In genomic region chr19:34359140-34359953, GRCh38 we compare ENCODE assay signal across 8 cellular contexts. TPM values are rescaled to one million over a fixed set of nuclear protein-coding genes. Genes with fewer than 3 reads are reported as not detected.
A peak's percentile ranks its signal among the peaks of the same experiment; 100 is the strongest.
DNase-seq lines count a peak whose midpoint lies in the region; ATAC-seq and TF ChIP-seq lines count a peak whose summit lies in the region.

No MANE protein-coding gene starts in this region.

- no peaks in the 10 kb centered on the region for H3K27me3 ChIP-seq in kidney epithelial cell (ENCODE audit: control insufficient read depth, insufficient read depth, low read length)

- peaks cover 1% of the 10 kb centered on the region for H3K36me3 ChIP-seq in kidney epithelial cell (ENCODE audit: control insufficient read depth, insufficient read depth, low read length)

- ATAC-seq in GM19043 (IDR thresholded peaks at IDR 0.05; ENCODE audit: low read depth, unreplicated experiment) (peak; percentile 82), HG03354 (IDR thresholded peaks at IDR 0.05; ENCODE audit: poor library complexity, severe bottlenecking, unreplicated experiment) (peak; percentile 91)
- peak; percentile 96 for ATAC-seq in activated CD4-positive, CD25-positive, alpha-beta regulatory T cell treated with anti-CD3 and anti-CD28 coated beads, Interleukin-2, amount 50 U/mL, for 24 hours

- DNase-seq in Ammon's horn (ENCODE audit: low spot score) (peak; percentile 94), NCI-H345 treated with DMSO at 0.1 percent for 48 hours (lab: John Stamatoyannopoulos, UW; ENCODE audit: unreplicated experiment) (peak; percentile 100), cerebellum (ENCODE audit: low spot score) (peak; percentile 95), kidney epithelial cell (ENCODE audit: low read depth) (peak; percentile 88)
- peak; percentile 98 to 99 for DNase-seq in stimulated activated CD4-positive, alpha-beta T cell treated with anti-CD3 and anti-CD28 coated beads, Interleukin-15, amount 100 ng/mL, for 48 hours (ENCODE audit: low read depth in 2 of 2)

- H3K4me3 ChIP-seq in kidney epithelial cell (ENCODE audit: low read depth, low read length): peak overlapping the region; percentile 31

- TF ChIP-seq CTCF in kidney epithelial cell (IDR thresholded peaks at IDR 0.05; ENCODE audit: insufficient read depth, low read length, poor library complexity, severe bottlenecking): peak; percentile 70

RNA-seq across cellular contexts. Expression of gene GPI, which starts 5.6 kb away (rescaled TPM):
- 115 TPM for total RNA-seq in cerebellum
- total RNA-seq in kidney epithelial cell: 222 and 223 TPM in 2 replicates

RNA-seq across cellular contexts. Expression of gene PDCD2L, which starts 44.9 kb away (rescaled TPM):
- total RNA-seq in cerebellum (12.4 TPM), kidney epithelial cell (29.0 and 31.8 TPM in 2 replicates)

Comparison
In these comparisons a context has a peak if more than half of its experiments do, and no peak if none do; other contexts are left out.
1. Peak in every context shown above with its lines: DNase-seq, ATAC-seq and H3K4me3 ChIP-seq.